In genomic region chr2:69715964-69716363, GRCh38 we compare ENCODE assay signal across 1 cellular context.
TF ChIP-seq lines count a peak whose summit lies in the region.

No MANE protein-coding gene starts in this region.

TF ChIP-seq in GM23338, 12 proteins besides CTCF, POLR2A, EP300 and RAD21 (continued from another document):
- TF ChIP-seq REST (IDR thresholded peaks at IDR 0.05; ENCODE audit: unreplicated experiment) (no peak), NANOG (IDR thresholded peaks at IDR 0.05; ENCODE audit: borderline replicate concordance) (no peak), EZH2 (IDR thresholded peaks at IDR 0.05; ENCODE audit: low read depth, unreplicated experiment) (no peak), ZNF331 (CRISPR knock-in tag; IDR thresholded peaks at IDR 0.05; ENCODE audit: low read depth) (no peak), EZH2phosphoT487 (IDR thresholded peaks at IDR 0.05; ENCODE audit: unreplicated experiment) (no peak), ETS1 (IDR thresholded peaks at IDR 0.05) (no peak), ZNF462 (CRISPR knock-in tag; IDR thresholded peaks at IDR 0.05) (no peak), STAT1 (IDR thresholded peaks at IDR 0.05; ENCODE audit: unreplicated experiment) (no peak), ZNF114 (CRISPR knock-in tag; IDR thresholded peaks at IDR 0.05) (no peak), CREB1 (CRISPR knock-in tag; IDR thresholded peaks at IDR 0.05; ENCODE audit: low read depth) (no peak)
